20 cellular contexts compared by ENCODE assay signal in the genomic region with DNA sequence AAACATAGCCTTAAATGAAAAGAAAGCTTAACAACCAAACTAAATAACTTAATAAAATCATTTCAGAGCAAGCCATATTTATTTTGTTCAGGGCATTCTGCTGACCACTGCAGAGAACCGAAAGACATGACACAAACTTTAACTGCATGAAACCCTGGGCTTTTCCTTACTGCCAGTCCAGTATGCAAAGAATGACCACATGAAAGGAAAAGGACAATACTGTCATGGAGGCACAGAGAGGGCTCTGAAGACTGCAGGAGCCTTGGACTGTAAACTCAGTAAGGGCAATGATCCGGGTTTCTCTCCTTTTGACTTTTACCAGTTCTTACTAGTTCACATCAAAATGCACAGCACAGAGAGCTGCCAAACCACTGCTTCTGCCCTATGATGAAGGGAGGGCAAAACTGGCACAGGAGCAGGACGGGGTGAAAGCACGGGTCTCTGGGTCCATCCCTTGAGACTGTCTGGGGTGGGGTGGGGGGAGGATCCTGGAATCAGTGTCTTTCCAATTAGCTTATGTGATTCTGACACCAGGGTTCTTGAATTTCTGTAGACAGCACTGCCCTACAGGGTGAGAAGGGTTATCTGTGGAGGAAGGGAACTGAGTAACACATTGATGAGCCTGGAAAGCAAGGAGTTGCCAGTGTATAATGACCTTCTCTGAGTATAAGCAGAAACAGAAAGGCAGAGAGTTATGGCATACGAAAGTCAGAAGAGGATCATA. TPM values are rescaled to one million over a fixed set of nuclear protein-coding genes. Genes with fewer than 3 reads are reported as not detected.
DNase-seq lines count a peak whose midpoint lies in the region; ATAC-seq, FAIRE-seq and TF ChIP-seq lines count a peak whose summit lies in the region.
"Had no signal": no experiment of that assay in that cellular context is flagged by ENCODE, and none has a peak within 500 bp of the region (broad histone marks: within the 10 kb centered on the region; RNA-seq: fewer than 3 reads in every experiment).

No MANE protein-coding gene starts in this region.

- no peak for TF ChIP-seq EP300 in HepG2 (IDR thresholded peaks at IDR 0.05; ENCODE audit: low read depth in 2 of 2, low read length in 2 of 2)
- TF ChIP-seq EP300 in HepG2 (CRISPR knock-in tag; IDR thresholded peaks at IDR 0.05; ENCODE audit: borderline replicate concordance), result no peak

- ATAC-seq in HepG2, result no peak

- TF ChIP-seq POLR2A in HepG2 (IDR thresholded peaks at IDR 0.05; ENCODE audit: insufficient read depth in 1 of 2, low read depth in 2 of 2, low read length in 2 of 2), result no peak

- H3K27me3 ChIP-seq in liver (ENCODE audit: control insufficient read depth in 4 of 4, insufficient read depth in 4 of 4, low read length in 3 of 4), result no peaks in the 10 kb centered on the region
- H3K27me3 ChIP-seq in HepG2 (ENCODE audit: control insufficient read depth in 1 of 2, insufficient read depth in 2 of 2, low read length in 2 of 2), result no peaks in the 10 kb centered on the region
- H3K27me3 ChIP-seq: adrenal gland, esophagus muscularis mucosa, transverse colon had no signal

- no peaks in the 10 kb centered on the region for H3K79me2 ChIP-seq in HepG2 (ENCODE audit: insufficient read depth, low read length)

- H3K4me3 ChIP-seq in liver (ENCODE audit: low read depth in 1 of 3, low read length in 3 of 3), result no peak overlapping the region
- no peak overlapping the region for H3K4me3 ChIP-seq in HepG2 (replicated peaks in 1 of 3; ENCODE audit: insufficient read depth in 1 of 3, low read depth in 2 of 3, low read length in 3 of 3)
- H3K4me3 ChIP-seq: adrenal gland, esophagus muscularis mucosa, PC-9, transverse colon had no signal

- peaks cover 9% of the 10 kb centered on the region for H3K9me3 Mint-ChIP-seq in nephron
- H3K9me3 Mint-ChIP-seq: activated T-helper 2 cell treated with anti-CD3 and anti-CD28 coated beads, Interferon-gamma antibody, Interleukin-2, Interleukin-4, amounts not matched to agents 10 μg/mL and 5 μg/mL and 100 μg/mL, durations not matched to agents 14 hours and 24 hours and 36 hours; CD8-positive, alpha-beta memory T cell had no signal

- H3K9ac ChIP-seq in liver (ENCODE audit: low read depth in 1 of 2, low read length in 2 of 2) (no peak overlapping the region), HepG2 (ENCODE audit: insufficient read depth, low read depth, low read length) (no peak overlapping the region)

- no peaks in the 10 kb centered on the region; the same call in 1 of the 2 replicates for H4K20me1 ChIP-seq in HepG2 (ENCODE audit: insufficient read depth, low read length)

- H3K4me1 Mint-ChIP-seq in nephron, result no peaks in the 10 kb centered on the region
- H3K4me1 Mint-ChIP-seq: CD8-positive, alpha-beta memory T cell had no signal

- in situ Hi-C loops in HepG2 (cut with HindIII; ENCODE audit: extremely low pct_ligation_motif_present, low pct_unique_long_range_greater_than_20kb), result no loop called here

- H3K9me3 ChIP-seq in liver (ENCODE audit: control insufficient read depth in 4 of 4, low read length in 3 of 4) (no peaks in the 10 kb centered on the region), HepG2 (ENCODE audit: low read length) (no peaks in the 10 kb centered on the region)
- H3K9me3 ChIP-seq: adrenal gland, esophagus muscularis mucosa, transverse colon had no signal

- H3K4me1 ChIP-seq in liver (ENCODE audit: control insufficient read depth in 4 of 4, insufficient read depth in 4 of 4, low read length in 3 of 4) (peaks cover 0 to 12% (median 1%) of the 10 kb centered on the region in 4 donors), HepG2 (ENCODE audit: insufficient read depth, low read length) (no peaks in the 10 kb centered on the region)

- H3K27ac Mint-ChIP-seq in nephron, result peak overlapping the region in 2 of 3 experiments; percentile 7 to 12
- H3K27ac Mint-ChIP-seq: activated T-helper 2 cell treated with anti-CD3 and anti-CD28 coated beads, Interferon-gamma antibody, Interleukin-2, Interleukin-4, amounts not matched to agents 10 μg/mL and 5 μg/mL and 100 μg/mL, durations not matched to agents 14 hours and 24 hours and 36 hours had no signal

- intact Hi-C loops in HepG2 (cut with micrococcal nuclease; ENCODE audit: unreplicated experiment), result no loop called here

- 84% methylated on average over 5 of the region's 5 CpGs for WGBS in liver
- WGBS in HepG2 (ENCODE audit: low lambda C conversion rate), result 74% methylated on average over 5 of the region's 5 CpGs

- no peak for TF ChIP-seq CTCF in liver (IDR thresholded peaks at IDR 0.05; ENCODE audit: low read depth, low read length, missing input control)
- no peak for TF ChIP-seq CTCF in HepG2 (CRISPR knock-in tag; IDR thresholded peaks at IDR 0.05)
- no peak for TF ChIP-seq CTCF in nephron (IDR thresholded peaks at IDR 0.05; ENCODE audit: unreplicated experiment in 3 of 3)

- DNase-seq in HepG2 (ENCODE audit: low spot score) (no peak), fibroblast of peridontal ligament (ENCODE audit: extremely low read depth) (peak; percentile 8), NCI-H1092 (lab: John Stamatoyannopoulos, UW) (no peak), DMS153 treated with DMSO at 0.1 percent for 48 hours (lab: John Stamatoyannopoulos, UW; ENCODE audit: unreplicated experiment) (no peak), NCI-H2107 (lab: John Stamatoyannopoulos, UW) (no peak), COLO829 (ENCODE audit: low spot score) (no peak)
- DNase-seq: CD8-positive, alpha-beta memory T cell; H7; NCI-H1930; NCI-H748 treated with DMSO at 0.1 percent for 48 hours; PC-9; stimulated activated CD4-positive, alpha-beta T cell treated with anti-CD3 and anti-CD28 coated beads, Interleukin-2, amount 100 ng/mL, for 24 hours; transverse colon had no signal

- H2AFZ ChIP-seq in HepG2 (ENCODE audit: low read length), result no peak overlapping the region
- H2AFZ ChIP-seq: PC-9 had no signal

- no peak overlapping the region for H3K4me3 Mint-ChIP-seq in nephron
- H3K4me3 Mint-ChIP-seq: CD8-positive, alpha-beta memory T cell had no signal

- CTCF ChIA-PET in HepG2 (lab: Yijun Ruan, JAX; ENCODE audit: low intra/inter-chr PET ratio, low total read pairs), result no interaction called here

- no TSS peak for BruUV-seq in HepG2 (replicated peaks; lab: Mats Ljungman, UMichigan)

- H3K27ac ChIP-seq in liver (ENCODE audit: low read depth in 1 of 2, low read length in 2 of 2) (peak overlapping the region; percentile 52 to 71), HepG2 (ENCODE audit: extremely low read length, insufficient read depth, low read length) (no peak overlapping the region)
- H3K27ac ChIP-seq: adrenal gland, esophagus muscularis mucosa, PC-9, transverse colon, WERI-Rb-1 had no signal

- peaks cover 51% of the 10 kb centered on the region for H3K36me3 Mint-ChIP-seq in nephron (ENCODE audit: low read depth)

- H3K27me3 Mint-ChIP-seq in nephron (ENCODE audit: low read depth), result no peaks in the 10 kb centered on the region

- no peak for TF ChIP-seq RAD21 in liver (IDR thresholded peaks at IDR 0.05)
- TF ChIP-seq RAD21 in HepG2 (CRISPR knock-in tag; IDR thresholded peaks at IDR 0.05), result no peak

- POLR2A ChIA-PET in HepG2 (lab: Yijun Ruan, JAX), result no interaction called here

- no peak for FAIRE-seq in HepG2 (lab: Jason Lieb, UNC)
- FAIRE-seq: colon had no signal

- H3K4me2 ChIP-seq in HepG2 (ENCODE audit: low read depth, low read length), result no peak overlapping the region
- H3K4me2 ChIP-seq: PC-9 had no signal

- H3K36me3 ChIP-seq in liver (ENCODE audit: control insufficient read depth in 4 of 4, insufficient read depth in 3 of 4, low read depth in 1 of 4, low read length in 3 of 4) (peaks cover 0 to 2% (median 2%) of the 10 kb centered on the region in 4 donors), HepG2 (replicated peaks in 1 of 2; ENCODE audit: control insufficient read depth in 1 of 2, insufficient read depth in 2 of 2, low read length in 2 of 2) (0 out of 5 replicates have a peak, but pooled peaks cover 0 to 2% of the 10 kb centered on the region in 2 experiments)
- H3K36me3 ChIP-seq: adrenal gland, transverse colon, WERI-Rb-1 had no signal

TF ChIP-seq in liver, 16 proteins besides CTCF, POLR2A, EP300 and RAD21 (continues in another document):
- TF ChIP-seq ATF3 (IDR thresholded peaks at IDR 0.05), result no peak

TF ChIP-seq in HepG2, 621 proteins besides CTCF, POLR2A, EP300 and RAD21 (continues in another document):
- TF ChIP-seq NFKBIZ (CRISPR knock-in tag; IDR thresholded peaks at IDR 0.05), result no peak
- TF ChIP-seq EHMT2 (IDR thresholded peaks at IDR 0.05; ENCODE audit: borderline replicate concordance, low read depth, low read length), result no peak
- TF ChIP-seq AGO2 (optimal IDR thresholded peaks at IDR 0.05; ENCODE audit: low read depth, low read length), result no peak
- TF ChIP-seq ZNF567 (CRISPR knock-in tag; IDR thresholded peaks at IDR 0.05; ENCODE audit: borderline replicate concordance), result no peak

RNA-seq across cellular contexts. Expression of gene RNF130, which starts 44.7 kb away (rescaled TPM):
- 10 to 100 TPM; 24.9 to 43.6 TPM for total RNA-seq in liver
- polyA plus RNA-seq in liver, result 10 to 100 TPM; 59.3 to 93.1 TPM
- 21.3 and 28.2 TPM in 2 replicates for total RNA-seq in HepG2 (2016; rRNA removed; fragmentation: Illumina TruSeq; extraction: Trizol)
- 51.1 and 56.5 TPM in 2 replicates for total RNA-seq in HepG2 (2016; cell fraction: cytosol; rRNA removed; fragmentation: Illumina TruSeq; extraction: Trizol; ENCODE audit: low read depth)
- total RNA-seq in HepG2 (2016; cell fraction: insoluble cytoplasmic fraction; rRNA removed; fragmentation: Illumina TruSeq; extraction: Trizol), result 20.7 and 27.0 TPM in 2 replicates
- total RNA-seq in HepG2 (2016; cell fraction: membrane; rRNA removed; fragmentation: Illumina TruSeq; extraction: Trizol), result 71.6 and 78.1 TPM in 2 replicates
- 19.2 and 22.9 TPM in 2 replicates for total RNA-seq in HepG2 (2016; cell fraction: nucleus; rRNA removed; fragmentation: Illumina TruSeq; extraction: Trizol)
- polyA plus RNA-seq in HepG2 (2011; rRNA removed), result 25.9 and 28.3 TPM in 2 replicates
- polyA plus RNA-seq in HepG2 (2011; cell fraction: cytosol; rRNA removed), result 21.0 and 26.9 TPM in 2 replicates
- 10.8 and 12.4 TPM in 2 replicates for polyA plus RNA-seq in HepG2 (2011; cell fraction: nucleus; rRNA removed)
- 21.3 and 23.0 TPM in 2 replicates for polyA plus RNA-seq in HepG2 (2012)
- 78.2 and 88.6 TPM in 2 replicates for polyA plus RNA-seq in HepG2 (2016; cell fraction: cytosol; fragmentation: Illumina TruSeq; extraction: Trizol; ENCODE audit: low read depth)
- 31.6 and 34.3 TPM in 2 replicates for polyA plus RNA-seq in HepG2 (2016; cell fraction: insoluble cytoplasmic fraction; fragmentation: Illumina TruSeq; extraction: Trizol; ENCODE audit: low read depth)
- polyA plus RNA-seq in HepG2 (2016; cell fraction: membrane; fragmentation: Illumina TruSeq; extraction: Trizol; ENCODE audit: low read depth), result 86.4 and 87.9 TPM in 2 replicates
- 38.8 and 41.1 TPM in 2 replicates for polyA plus RNA-seq in HepG2 (2016; cell fraction: nucleus; fragmentation: Illumina TruSeq; extraction: Trizol; ENCODE audit: insufficient read depth, low read depth)
- polyA minus RNA-seq in HepG2 (2011; rRNA and poly(A)+ RNA removed; ENCODE audit: low replicate concordance), result 12.5 and 16.7 TPM in 2 replicates
- 12.9 and 13.1 TPM in 2 replicates for polyA minus RNA-seq in HepG2 (2011; cell fraction: cytosol; rRNA and poly(A)+ RNA removed)
- 18.3 and 20.1 TPM in 2 replicates for polyA minus RNA-seq in HepG2 (2011; cell fraction: nucleus; rRNA and poly(A)+ RNA removed)
